23 cellular contexts compared by ENCODE assay signal in genomic region chr5:6371079-6371810, GRCh38.
"Had no signal": no experiment of that assay in that cellular context is flagged by ENCODE, and none has a peak within 500 bp of the region (broad histone marks: within the 10 kb centered on the region; RNA-seq: fewer than 3 reads in every experiment).

No MANE protein-coding gene starts in this region.

- ATAC-seq: activated CD8-positive, alpha-beta T cell treated with anti-CD3 and anti-CD28 coated beads, Interleukin-2, amount 10 ng/mL, durations not matched to agents 7 days and 5 days; activated naive CD4-positive, alpha-beta T cell treated with anti-CD3 and anti-CD28 coated beads, Interleukin-2, amount 50 U/mL, for 72 hours; effector memory CD8-positive, alpha-beta T cell; left lobe of liver; natural killer cell treated with Interleukin-12 subunit alpha and Interleukin-12 subunit beta and Interleukin-15 and Interleukin-18, amount 100 ng/mL, for 72 hours; SK-N-SH treated with all-trans-retinoic acid at 6 μM for 48 hours; stimulated activated naive CD8-positive, alpha-beta T cell treated with anti-CD3 and anti-CD28 coated beads, Interleukin-15, amount 100 ng/mL, for 72 hours had no signal

- H3K27me3 ChIP-seq: adrenal gland, breast epithelium, suprapubic skin had no signal

- H3K27ac ChIP-seq: adrenal gland, breast epithelium, epithelial cell of prostate, suprapubic skin had no signal

- FAIRE-seq: astrocyte, frontal cortex had no signal

- H3K4me3 Mint-ChIP-seq: activated CD4-positive, alpha-beta T cell treated with anti-CD3 and anti-CD28 coated beads, Interleukin-2, amount 10 ng/mL, durations not matched to agents 24 days and 14 days; activated CD8-positive, alpha-beta T cell treated with anti-CD3 and anti-CD28 coated beads, Interleukin-2, amount 10 ng/mL, durations not matched to agents 7 days and 5 days; dendritic cell treated with granulocyte-macrophage colony-stimulating factor and Interleukin-4, amounts not matched to agents 40 ng/mL and 50 ng/mL, for 4 days; effector memory CD8-positive, alpha-beta T cell; natural killer cell treated with Interleukin-12 subunit alpha and Interleukin-12 subunit beta and Interleukin-15 and Interleukin-18, amount 100 ng/mL, for 72 hours; stimulated activated naive CD8-positive, alpha-beta T cell treated with anti-CD3 and anti-CD28 coated beads, Interleukin-15, amount 100 ng/mL, for 72 hours; type B pancreatic cell had no signal

- H3K27me3 Mint-ChIP-seq: activated CD4-positive, alpha-beta T cell treated with anti-CD3 and anti-CD28 coated beads, Interleukin-2, amount 10 ng/mL, durations not matched to agents 24 days and 14 days; dendritic cell treated with granulocyte-macrophage colony-stimulating factor and Interleukin-4, amounts not matched to agents 40 ng/mL and 50 ng/mL, for 4 days; effector memory CD8-positive, alpha-beta T cell; natural killer cell treated with Interleukin-12 subunit alpha and Interleukin-12 subunit beta and Interleukin-15 and Interleukin-18, amount 100 ng/mL, for 72 hours; stimulated activated naive CD8-positive, alpha-beta T cell treated with anti-CD3 and anti-CD28 coated beads, Interleukin-15, amount 100 ng/mL, for 72 hours; type B pancreatic cell had no signal

- H3K4me1 ChIP-seq: breast epithelium had no signal

- H3K27ac Mint-ChIP-seq: activated CD4-positive, alpha-beta T cell treated with anti-CD3 and anti-CD28 coated beads, Interleukin-2, amount 10 ng/mL, durations not matched to agents 24 days and 14 days; activated CD8-positive, alpha-beta T cell treated with anti-CD3 and anti-CD28 coated beads, Interleukin-2, amount 10 ng/mL, durations not matched to agents 7 days and 5 days; activated naive CD4-positive, alpha-beta T cell treated with anti-CD3 and anti-CD28 coated beads, Interleukin-2, amount 50 U/mL, for 72 hours; dendritic cell treated with granulocyte-macrophage colony-stimulating factor and Interleukin-4, amounts not matched to agents 40 ng/mL and 50 ng/mL, for 4 days; natural killer cell treated with Interleukin-12 subunit alpha and Interleukin-12 subunit beta and Interleukin-15 and Interleukin-18, amount 100 ng/mL, for 72 hours; type B pancreatic cell had no signal

- H3K9me3 Mint-ChIP-seq: activated CD4-positive, alpha-beta T cell treated with anti-CD3 and anti-CD28 coated beads, Interleukin-2, amount 10 ng/mL, durations not matched to agents 24 days and 14 days; activated naive CD4-positive, alpha-beta T cell treated with anti-CD3 and anti-CD28 coated beads, Interleukin-2, amount 50 U/mL, for 72 hours; dendritic cell treated with granulocyte-macrophage colony-stimulating factor and Interleukin-4, amounts not matched to agents 40 ng/mL and 50 ng/mL, for 4 days; effector memory CD8-positive, alpha-beta T cell; natural killer cell treated with Interleukin-12 subunit alpha and Interleukin-12 subunit beta and Interleukin-15 and Interleukin-18, amount 100 ng/mL, for 72 hours; stimulated activated naive CD8-positive, alpha-beta T cell treated with anti-CD3 and anti-CD28 coated beads, Interleukin-15, amount 100 ng/mL, for 72 hours; type B pancreatic cell had no signal

- DNase-seq: activated CD4-positive, alpha-beta T cell treated with anti-CD3 and anti-CD28 coated beads, Interleukin-2, amount 10 ng/mL, durations not matched to agents 24 days and 14 days; activated CD8-positive, alpha-beta T cell treated with anti-CD3 and anti-CD28 coated beads, Interleukin-2, amount 10 ng/mL, durations not matched to agents 7 days and 5 days; activated gamma-delta T cell treated with Interleukin-2 at 50 U/mL for 16 hours; effector memory CD8-positive, alpha-beta T cell; kidney; stimulated activated CD4-positive, alpha-beta T cell treated with anti-CD3 and anti-CD28 coated beads, Interleukin-12 subunit alpha, Interleukin-12 subunit beta, amount 100 ng/mL, for 4 hours; stimulated activated CD4-positive, alpha-beta T cell treated with anti-CD3 and anti-CD28 coated beads, Interleukin-1b, Interleukin-23, amount 100 ng/mL, for 48 hours; stimulated activated naive CD8-positive, alpha-beta T cell treated with anti-CD3 and anti-CD28 coated beads, Interleukin-15, amount 100 ng/mL, for 72 hours; T-helper 1 cell; T1000 had no signal

- H3K9me3 ChIP-seq: adrenal gland, breast epithelium, suprapubic skin had no signal

- H3K4me3 ChIP-seq: adrenal gland, breast epithelium, lung, suprapubic skin had no signal
